8 cellular contexts compared by ENCODE assay signal in the genomic region with DNA sequence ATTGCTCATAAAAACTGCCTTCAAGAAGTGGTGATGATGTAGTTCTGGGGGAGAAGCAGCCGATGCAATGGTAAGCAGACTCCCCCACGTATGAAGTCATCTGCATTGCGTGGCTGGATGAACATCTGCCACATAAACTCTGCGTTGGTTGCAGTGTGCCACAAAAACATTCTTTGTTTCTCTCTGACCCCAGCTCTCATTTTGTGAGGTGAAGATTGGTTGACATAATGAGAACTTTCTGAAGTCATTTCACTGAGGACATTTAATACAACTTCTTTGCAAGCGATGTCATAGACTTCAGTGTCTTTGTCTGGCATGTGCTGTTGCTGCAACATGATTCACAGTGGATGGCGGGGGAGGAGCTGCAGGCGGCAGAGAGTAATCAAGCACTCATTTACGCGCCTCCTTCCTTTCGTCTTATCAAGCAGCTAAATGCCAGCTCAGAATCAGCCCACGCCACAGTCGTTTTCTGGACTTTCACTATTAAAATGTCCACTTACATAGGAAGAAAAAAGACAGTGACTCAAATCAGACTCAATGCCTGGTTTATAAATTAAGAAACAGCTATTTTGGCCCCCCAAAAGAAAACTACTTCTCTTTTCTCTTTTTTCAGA.
DNase-seq lines count a peak whose midpoint lies in the region; ATAC-seq lines count a peak whose summit lies in the region.

No MANE protein-coding gene starts in this region.

- H3K4me1 Mint-ChIP-seq in T-helper 2 cell treated with Interferon-gamma antibody and Interleukin-4, amounts not matched to agents 5 μg/mL and 100 μg/mL, for 36 hours (ENCODE audit: low read depth), result no peaks in the 10 kb centered on the region

- DNase-seq in GM04503 (ENCODE audit: low read depth), result peak; percentile 34
- DNase-seq in NCI-H774 (lab: John Stamatoyannopoulos, UW), result peak; percentile 3
- peak; percentile 85 for DNase-seq in fibroblast of peridontal ligament (ENCODE audit: extremely low read depth)
- peak; percentile 62 for DNase-seq in sciatic nerve (ENCODE audit: low spot score)
- DNase-seq in NCI-H1048 (lab: John Stamatoyannopoulos, UW), result no peak
- no peak for DNase-seq in T-helper 2 cell treated with Interferon-gamma antibody and Interleukin-4, amounts not matched to agents 5 μg/mL and 100 μg/mL, for 36 hours (ENCODE audit: low spot score)
- no peak for DNase-seq in LoVo (ENCODE audit: low spot score)

- peaks cover 5% of the 10 kb centered on the region for H3K9me3 Mint-ChIP-seq in T-helper 2 cell treated with Interferon-gamma antibody and Interleukin-4, amounts not matched to agents 5 μg/mL and 100 μg/mL, for 36 hours

- no peak overlapping the region for H3K4me3 Mint-ChIP-seq in T-helper 2 cell treated with Interferon-gamma antibody and Interleukin-4, amounts not matched to agents 5 μg/mL and 100 μg/mL, for 36 hours

- H3K27me3 Mint-ChIP-seq in T-helper 2 cell treated with Interferon-gamma antibody and Interleukin-4, amounts not matched to agents 5 μg/mL and 100 μg/mL, for 36 hours (ENCODE audit: low read depth), result peaks cover 22% of the 10 kb centered on the region

- H3K36me3 Mint-ChIP-seq in T-helper 2 cell treated with Interferon-gamma antibody and Interleukin-4, amounts not matched to agents 5 μg/mL and 100 μg/mL, for 36 hours (ENCODE audit: low read depth), result no peaks in the 10 kb centered on the region

- peak; percentile 57 for ATAC-seq in GM21786 (IDR thresholded peaks at IDR 0.05; ENCODE audit: unreplicated experiment)
- peak; percentile 84 for ATAC-seq in sciatic nerve

- no peak overlapping the region for H3K27ac Mint-ChIP-seq in T-helper 2 cell treated with Interferon-gamma antibody and Interleukin-4, amounts not matched to agents 5 μg/mL and 100 μg/mL, for 36 hours

- intact Hi-C loops in sciatic nerve (cut with DNase I), result no loop called here

Comparison
In these comparisons a context has a peak if more than half of its experiments do, and no peak if none do; other contexts are left out.
1. DNase-seq: peak in GM04503 (single experiment), NCI-H774 (single experiment), fibroblast of peridontal ligament (single experiment) and sciatic nerve (single experiment); none in NCI-H1048 (single experiment), T-helper 2 cell treated with Interferon-gamma antibody and Interleukin-4, amounts not matched to agents 5 μg/mL and 100 μg/mL, for 36 hours (single experiment) and LoVo (single experiment).